ENCODE assay signal across 11 cellular contexts in the genomic region with DNA sequence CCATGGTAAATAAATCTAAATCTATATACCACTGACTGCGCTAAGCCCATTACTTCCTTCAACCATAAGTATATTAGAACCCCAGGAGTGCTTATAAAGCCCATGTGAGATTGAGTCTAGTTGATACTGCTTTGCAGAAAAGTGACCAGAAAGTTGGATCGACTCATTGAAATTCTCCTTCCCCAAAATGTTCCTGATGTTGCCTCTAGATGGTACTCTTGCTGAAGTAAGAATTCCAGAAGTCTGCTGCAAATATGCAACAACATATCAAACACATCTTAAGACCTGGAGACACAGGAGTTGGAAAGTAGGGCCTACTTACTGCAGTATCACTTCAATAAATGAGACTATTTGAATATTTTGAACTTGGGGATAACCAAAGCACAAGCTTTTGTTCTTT.
DNase-seq lines count a peak whose midpoint lies in the region; ATAC-seq, FAIRE-seq and TF ChIP-seq lines count a peak whose summit lies in the region.
"Had no signal": no experiment of that assay in that cellular context is flagged by ENCODE, and none has a peak within 500 bp of the region (broad histone marks: within the 10 kb centered on the region; RNA-seq: fewer than 3 reads in every experiment).

No MANE protein-coding gene starts in this region.

- peaks cover 11% of the 10 kb centered on the region for H3K4me1 ChIP-seq in adipocyte (ENCODE audit: control insufficient read depth, insufficient read depth, low read length)
- no peaks in the 10 kb centered on the region for H3K4me1 ChIP-seq in testis
- H3K4me1 ChIP-seq: parathyroid adenoma had no signal

- H3K9me3 ChIP-seq in adipocyte (ENCODE audit: control insufficient read depth, low read length) (peaks cover 7% of the 10 kb centered on the region), testis (no peaks in the 10 kb centered on the region)

- CTCF ChIA-PET in AG04449 (lab: Yijun Ruan, JAX): interaction anchor here (0.9 to 3.8 kb wide), 8 partner anchors 10 to 436 kb away, joined by 3 to 31 read pairs (median 4); no protein-coding TSS in a partner anchor

- H3K27ac ChIP-seq in testis: no peak overlapping the region
- H3K27ac ChIP-seq: parathyroid adenoma had no signal

- TF ChIP-seq CTCF in AG04449 (IDR thresholded peaks at IDR 0.05; ENCODE audit: insufficient read depth, low read length, missing control alignments) (peak; percentile 28), testis (IDR thresholded peaks at IDR 0.05) (peak in 1 of 3 experiments; percentile 36)

- H3K9ac ChIP-seq in adipocyte (ENCODE audit: low read length): no peak overlapping the region
- H3K9ac ChIP-seq: parathyroid adenoma had no signal

- H3K36me3 ChIP-seq in adipocyte (ENCODE audit: control insufficient read depth, insufficient read depth, low read length, severe bottlenecking) (no peaks in the 10 kb centered on the region), testis (ENCODE audit: low read depth, missing control alignments) (no peaks in the 10 kb centered on the region)

- FAIRE-seq in H54 (lab: Jason Lieb, UNC): peak; percentile 73

- 70 to 81% methylated on average over 2 of the region's 2 CpGs for WGBS in testis, 2 donors

- ATAC-seq in HG03025 (IDR thresholded peaks at IDR 0.05; ENCODE audit: low FRiP score, unreplicated experiment): no peak

- POLR2A ChIA-PET in AG04449 (lab: Yijun Ruan, JAX): no interaction called here

- H3K27me3 ChIP-seq in adipocyte (replicated peaks; ENCODE audit: control insufficient read depth, insufficient read depth, low read length): no peaks in the 10 kb centered on the region
- H3K27me3 ChIP-seq in testis: no peaks in the 10 kb centered on the region

- no peak for DNase-seq in AG04449 (ENCODE audit: low read depth, low spot score)
- DNase-seq in H54 (ENCODE audit: insufficient read length, low spot score): no peak
- peak; percentile 64 for DNase-seq in adipocyte (ENCODE audit: low read depth)
- peak; percentile 66 for DNase-seq in kidney glomerular epithelial cell (lab: John Stamatoyannopoulos, UW)
- no peak for DNase-seq in globus pallidus (ENCODE audit: low spot score)
- no peak for DNase-seq in pons (ENCODE audit: low spot score)
- DNase-seq in testis: no peak
- DNase-seq: glutamatergic neuron, NCI-H187 had no signal

- no peak overlapping the region for H3K4me3 ChIP-seq in AG04449 (ENCODE audit: low read depth, low read length)
- H3K4me3 ChIP-seq in adipocyte (ENCODE audit: low read length): no peak overlapping the region
- no peak overlapping the region for H3K4me3 ChIP-seq in testis

- intact Hi-C loops in testis (cut with DNase I; ENCODE audit: low total_unique reads): no loop called here

- no peak for TF ChIP-seq POLR2A in H54 (IDR thresholded peaks at IDR 0.05; ENCODE audit: low read depth, low read length)
- no peak for TF ChIP-seq POLR2A in testis (IDR thresholded peaks at IDR 0.05)

Comparison
In these comparisons a context has a peak if more than half of its experiments do, and no peak if none do; other contexts are left out.
1. DNase-seq: peak in adipocyte (single experiment) and kidney glomerular epithelial cell (single experiment); none in AG04449 (single experiment), H54 (single experiment), globus pallidus (single experiment), pons (single experiment) and testis (single experiment).